ENCODE assay signal across 8 cellular contexts in genomic region chr17:78484300-78485159, GRCh38.
DNase-seq lines count a peak whose midpoint lies in the region; ATAC-seq lines count a peak whose summit lies in the region.

No MANE protein-coding gene starts in this region.

- H3K4me3 ChIP-seq in thymus (ENCODE audit: low read length), result peak overlapping the region; percentile 30

- peaks cover 34% of the 10 kb centered on the region for H3K27me3 Mint-ChIP-seq in dendritic cell treated with granulocyte-macrophage colony-stimulating factor and Interleukin-4, amounts not matched to agents 40 ng/mL and 50 ng/mL, for 4 days
- H3K27me3 Mint-ChIP-seq in natural killer cell treated with Interleukin-12 subunit alpha and Interleukin-12 subunit beta and Interleukin-15 and Interleukin-18, amount 100 ng/mL, for 72 hours, result peaks cover 18 to 19% of the 10 kb centered on the region in 2 donors

- ATAC-seq in HG02678 (IDR thresholded peaks at IDR 0.05; ENCODE audit: unreplicated experiment) (peak; percentile 76), HG03025 (IDR thresholded peaks at IDR 0.05; ENCODE audit: low FRiP score, unreplicated experiment) (no peak)
- ATAC-seq in activated CD4-positive, CD25-positive, alpha-beta regulatory T cell treated with anti-CD3 and anti-CD28 coated beads, Interleukin-2, amount 50 U/mL, for 24 hours, result peak; percentile 88 to 89
- peak; percentile 85 to 90 for ATAC-seq in natural killer cell treated with Interleukin-12 subunit alpha and Interleukin-12 subunit beta and Interleukin-15 and Interleukin-18, amount 100 ng/mL, for 72 hours

- DNase-seq in CD1c-positive myeloid dendritic cell (ENCODE audit: extremely low spot score), result peak; percentile 13
- DNase-seq in natural killer cell treated with Interleukin-12 subunit alpha and Interleukin-12 subunit beta and Interleukin-15 and Interleukin-18, amount 100 ng/mL, for 72 hours (ENCODE audit: low spot score), result no peak
- no peak for DNase-seq in NCI-H446 (lab: John Stamatoyannopoulos, UW)

- no peaks in the 10 kb centered on the region for H3K9me3 ChIP-seq in thymus (ENCODE audit: control insufficient read depth)

- intact Hi-C loops in dendritic cell treated with granulocyte-macrophage colony-stimulating factor and Interleukin-4, amounts not matched to agents 40 ng/mL and 50 ng/mL, for 4 days (cut with micrococcal nuclease), result no loop called here

- H3K27me3 ChIP-seq in thymus (ENCODE audit: control insufficient read depth, insufficient read depth), result no peaks in the 10 kb centered on the region

- WGBS in thymus, result 11% methylated on average over 39 of the region's 39 CpGs

- H3K27ac ChIP-seq in thymus (ENCODE audit: low read depth), result no peak overlapping the region

- peaks cover 7% of the 10 kb centered on the region for H3K4me1 ChIP-seq in thymus (ENCODE audit: control insufficient read depth, insufficient read depth, low read length)

- H3K4me3 Mint-ChIP-seq in dendritic cell treated with granulocyte-macrophage colony-stimulating factor and Interleukin-4, amounts not matched to agents 40 ng/mL and 50 ng/mL, for 4 days, result peak overlapping the region; percentile 66
- H3K4me3 Mint-ChIP-seq in natural killer cell treated with Interleukin-12 subunit alpha and Interleukin-12 subunit beta and Interleukin-15 and Interleukin-18, amount 100 ng/mL, for 72 hours, result peak overlapping the region; percentile 22

- H3K27ac Mint-ChIP-seq in dendritic cell treated with granulocyte-macrophage colony-stimulating factor and Interleukin-4, amounts not matched to agents 40 ng/mL and 50 ng/mL, for 4 days, result no peak overlapping the region
- H3K27ac Mint-ChIP-seq in natural killer cell treated with Interleukin-12 subunit alpha and Interleukin-12 subunit beta and Interleukin-15 and Interleukin-18, amount 100 ng/mL, for 72 hours, result no peak overlapping the region

- H3K4me1 Mint-ChIP-seq in dendritic cell treated with granulocyte-macrophage colony-stimulating factor and Interleukin-4, amounts not matched to agents 40 ng/mL and 50 ng/mL, for 4 days (ENCODE audit: low read depth), result peaks cover 13% of the 10 kb centered on the region
- H3K4me1 Mint-ChIP-seq in natural killer cell treated with Interleukin-12 subunit alpha and Interleukin-12 subunit beta and Interleukin-15 and Interleukin-18, amount 100 ng/mL, for 72 hours (ENCODE audit: low read depth in 2 of 2), result peaks cover 5% of the 10 kb centered on the region in 2 donors

- H3K9me3 Mint-ChIP-seq in dendritic cell treated with granulocyte-macrophage colony-stimulating factor and Interleukin-4, amounts not matched to agents 40 ng/mL and 50 ng/mL, for 4 days, result no peaks in the 10 kb centered on the region
- H3K9me3 Mint-ChIP-seq in natural killer cell treated with Interleukin-12 subunit alpha and Interleukin-12 subunit beta and Interleukin-15 and Interleukin-18, amount 100 ng/mL, for 72 hours, result no peaks in the 10 kb centered on the region

- no peaks in the 10 kb centered on the region for H3K36me3 Mint-ChIP-seq in dendritic cell treated with granulocyte-macrophage colony-stimulating factor and Interleukin-4, amounts not matched to agents 40 ng/mL and 50 ng/mL, for 4 days (ENCODE audit: low read depth)
- no peaks in the 10 kb centered on the region for H3K36me3 Mint-ChIP-seq in natural killer cell treated with Interleukin-12 subunit alpha and Interleukin-12 subunit beta and Interleukin-15 and Interleukin-18, amount 100 ng/mL, for 72 hours

- no peaks in the 10 kb centered on the region for H3K36me3 ChIP-seq in thymus (ENCODE audit: control insufficient read depth, insufficient read depth)
